In the genomic region with DNA sequence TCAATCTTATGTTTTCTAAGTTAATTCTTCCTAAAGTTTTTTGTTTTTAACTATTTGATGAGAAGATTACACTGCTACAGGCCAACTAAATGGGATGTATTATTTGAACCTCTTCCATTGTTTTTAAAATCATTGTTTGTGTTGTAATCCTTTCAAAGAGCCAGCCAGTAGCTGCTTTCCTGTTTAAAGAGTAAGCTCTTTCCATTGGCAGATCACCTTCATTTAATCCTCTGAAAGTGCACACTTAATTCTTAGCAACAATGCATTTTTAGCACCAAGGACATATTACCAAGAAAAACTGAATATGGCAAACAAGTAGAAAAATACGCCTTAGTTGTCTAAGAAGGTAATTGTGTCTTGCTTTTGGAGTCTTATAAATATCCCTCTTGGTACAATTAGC, we compare ENCODE assay signal across 22 cellular contexts. TPM values are rescaled to one million over a fixed set of nuclear protein-coding genes. Genes with fewer than 3 reads are reported as not detected.
DNase-seq lines count a peak whose midpoint lies in the region; ATAC-seq and TF ChIP-seq lines count a peak whose summit lies in the region.
"Had no signal": no experiment of that assay in that cellular context is flagged by ENCODE, and none has a peak within 500 bp of the region (broad histone marks: within the 10 kb centered on the region; RNA-seq: fewer than 3 reads in every experiment).

No MANE protein-coding gene starts in this region.

- H3K27me3 ChIP-seq in heart left ventricle (no peaks in the 10 kb centered on the region), endocrine pancreas (ENCODE audit: control insufficient read depth, insufficient read depth, low read length) (no peaks in the 10 kb centered on the region)
- H3K27me3 ChIP-seq: Peyer's patch, right lobe of liver, SJCRH30 had no signal

- ATAC-seq in heart left ventricle (no peak), left ventricle myocardium superior (no peak), HG03378 (IDR thresholded peaks at IDR 0.05; ENCODE audit: unreplicated experiment) (no peak)
- ATAC-seq: activated CD8-positive, alpha-beta T cell treated with anti-CD3 and anti-CD28 coated beads, Interleukin-2, amount 10 ng/mL, durations not matched to agents 7 days and 5 days; activated naive CD8-positive, alpha-beta T cell treated with anti-CD3 and anti-CD28 coated beads, Interleukin-2, amount 50 U/mL, for 24 hours; natural killer cell; T-cell had no signal

- DNase-seq in heart left ventricle (no peak), left ventricle myocardium superior (no peak), NCI-H146 (lab: John Stamatoyannopoulos, UW) (peak; percentile 55), substantia nigra (lab: John Stamatoyannopoulos, UW) (no peak), lower leg skin (ENCODE audit: low spot score in 2 of 2) (no peak)
- DNase-seq: activated CD4-positive, CD25-positive, alpha-beta regulatory T cell treated with anti-CD3 and anti-CD28 coated beads, Interleukin-2, amount 50 U/mL, for 72 hours; activated CD8-positive, alpha-beta T cell treated with anti-CD3 and anti-CD28 coated beads, Interleukin-2, amount 10 ng/mL, durations not matched to agents 7 days and 5 days; activated effector memory CD4-positive, alpha-beta T cell treated with anti-CD3 and anti-CD28 coated beads, Interleukin-2, amount 50 U/mL, for 16 hours; activated naive CD8-positive, alpha-beta T cell treated with anti-CD3 and anti-CD28 coated beads, Interleukin-2, amount 50 U/mL, for 24 hours; H7; head of caudate nucleus; Karpas-422; natural killer cell; Peyer's patch; right lobe of liver; SJCRH30; stimulated activated naive CD4-positive, alpha-beta T cell treated with Interleukin-2 at 50 U/mL for 16 hours; T-cell had no signal

- H3K36me3 ChIP-seq in heart left ventricle (peaks cover 0 to 4% (median 0%) of the 10 kb centered on the region in 9 donors), endocrine pancreas (ENCODE audit: control insufficient read depth, insufficient read depth, low read length) (no peaks in the 10 kb centered on the region)
- H3K36me3 ChIP-seq: Peyer's patch, right lobe of liver, SJCRH30, thoracic aorta had no signal

- H3K9me3 ChIP-seq in heart left ventricle (no peaks in the 10 kb centered on the region), endocrine pancreas (ENCODE audit: control insufficient read depth, low read length) (no peaks in the 10 kb centered on the region)
- H3K9me3 ChIP-seq: Peyer's patch, right lobe of liver, SJCRH30, thoracic aorta had no signal

- H3K9ac ChIP-seq in endocrine pancreas (ENCODE audit: control insufficient read depth, insufficient read depth, low read length), result no peak overlapping the region
- H3K9ac ChIP-seq: parathyroid adenoma had no signal

- intact Hi-C loops in heart left ventricle (cut with DNase I) (no loop called here), left ventricle myocardium superior (cut with micrococcal nuclease) (no loop called here), lower leg skin (cut with DNase I; ENCODE audit: low total_unique reads) (no loop called here)

- H3K4me3 ChIP-seq in heart left ventricle, result no peak overlapping the region
- peak overlapping the region; percentile 31 for H3K4me3 ChIP-seq in endocrine pancreas (ENCODE audit: control insufficient read depth, insufficient read depth, low read length)
- no peak overlapping the region for H3K4me3 ChIP-seq in lower leg skin (ENCODE audit: low read depth, poor library complexity, severe bottlenecking)
- H3K4me3 ChIP-seq: Peyer's patch, right lobe of liver, SJCRH30, thoracic aorta had no signal

- WGBS in heart left ventricle, 4 donors, result 31 to 69% (median 52%) methylated on average over 1 of the region's 1 CpG
- 88 to 93% methylated on average over 1 of the region's 1 CpG for WGBS in lower leg skin, 2 donors

- TF ChIP-seq CTCF in heart left ventricle (IDR thresholded peaks at IDR 0.05) (no peak), lower leg skin (IDR thresholded peaks at IDR 0.05) (no peak)

- H3K27ac ChIP-seq in heart left ventricle (peak overlapping the region in 10 of 12 donors; percentile 17 to 68 (median 49)), substantia nigra (ENCODE audit: low read depth, low read length, poor library complexity, severe bottlenecking) (peak overlapping the region; percentile 4)
- H3K27ac ChIP-seq: parathyroid adenoma, Peyer's patch, right lobe of liver, SJCRH30, thoracic aorta had no signal

- H3K4me1 ChIP-seq in heart left ventricle (peaks cover 0 to 51% (median 27%) of the 10 kb centered on the region in 12 donors), endocrine pancreas (ENCODE audit: control insufficient read depth, insufficient read depth, low read length) (peaks cover 45% of the 10 kb centered on the region)
- H3K4me1 ChIP-seq: SJCRH30 had no signal

- TF ChIP-seq POLR2A in heart left ventricle (IDR thresholded peaks at IDR 0.05) (no peak), lower leg skin (IDR thresholded peaks at IDR 0.05) (no peak)

RNA-seq across cellular contexts. Expression of gene MEIS1, which starts 54.0 kb away (rescaled TPM):
- total RNA-seq in heart left ventricle, result 10 to 100 TPM; 21.3 to 50.8 (median 41.8) TPM
- polyA plus RNA-seq in heart left ventricle, result 10 to 100 TPM; 12.9 to 55.7 TPM
- total RNA-seq in left ventricle myocardium superior, result 40.8 TPM
- total RNA-seq in lower leg skin, result 10 to 100 TPM in 3 of 4 donors, 1 to 10 TPM in 1; 9.2 to 22.6 (median 18.8) TPM
- total RNA-seq: activated CD8-positive, alpha-beta T cell treated with anti-CD3 and anti-CD28 coated beads, Interleukin-2, amount 10 ng/mL, durations not matched to agents 7 days and 5 days had no signal
